ENCODE assay signal across 18 cellular contexts in the genomic region with DNA sequence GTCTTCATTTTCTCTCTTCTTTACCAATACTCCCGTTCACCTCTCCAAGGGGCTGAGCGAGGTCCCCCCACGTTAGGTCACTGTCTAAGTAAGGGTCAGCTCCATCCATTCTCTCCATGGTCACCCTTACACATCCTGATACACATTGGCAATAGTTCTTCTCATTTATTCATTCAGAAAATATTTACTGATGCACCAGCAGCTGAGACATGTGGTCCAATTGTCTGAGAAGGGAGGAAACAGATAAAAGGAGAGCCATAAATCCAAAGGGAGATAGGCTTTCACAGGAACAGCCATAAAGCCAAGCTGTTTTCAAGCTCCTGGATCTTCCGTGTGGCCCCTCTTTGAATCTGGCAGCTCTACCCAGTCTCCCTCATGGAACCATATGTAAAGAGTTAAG.
"Had no signal": no experiment of that assay in that cellular context is flagged by ENCODE, and none has a peak within 500 bp of the region (broad histone marks: within the 10 kb centered on the region; RNA-seq: fewer than 3 reads in every experiment).

No MANE protein-coding gene starts in this region.

- H3K27me3 ChIP-seq: brain microvascular endothelial cell, colonic mucosa, hepatocyte, pancreas, right lobe of liver, suprapubic skin, transverse colon, vagina had no signal

- H3K9me3 ChIP-seq: colonic mucosa, pancreas, right lobe of liver, suprapubic skin, transverse colon, vagina had no signal

- H3K4me3 ChIP-seq: colonic mucosa, hepatocyte, pancreas, right lobe of liver, suprapubic skin, transverse colon, vagina had no signal

- ATAC-seq: activated CD4-positive, alpha-beta T cell treated with anti-CD3 and anti-CD28 coated beads for 36 hours; activated T-helper 17 cell treated with anti-CD3 and anti-CD28 coated beads, Interleukin-2, amount 50 U/mL, for 72 hours; naive thymus-derived CD4-positive, alpha-beta T cell; pancreas; right lobe of liver had no signal

- H3K27ac ChIP-seq: brain microvascular endothelial cell, colonic mucosa, hepatocyte, pancreas, right lobe of liver, suprapubic skin, transverse colon, vagina had no signal

- H3K4me2 ChIP-seq: hepatocyte had no signal

- H2AFZ ChIP-seq: hepatocyte had no signal

- DNase-seq: activated CD4-positive, alpha-beta T cell treated with anti-CD3 and anti-CD28 coated beads for 36 hours; activated CD4-positive, alpha-beta T cell treated with anti-CD3 and anti-CD28 coated beads, Interleukin-2, amount 50 U/mL, for 48 hours; activated naive CD4-positive, alpha-beta T cell treated with anti-CD3 and anti-CD28 coated beads for 36 hours; brain microvascular endothelial cell; colonic mucosa; mesendoderm; naive thymus-derived CD4-positive, alpha-beta T cell; pancreas; right lobe of liver; small intestine; stimulated activated CD4-positive, alpha-beta T cell treated with anti-CD3 and anti-CD28 coated beads, Interleukin-15, amount 100 ng/mL, for 24 hours; stimulated activated CD4-positive, alpha-beta T cell treated with anti-CD3 and anti-CD28 coated beads, Interleukin-2, amount 100 ng/mL, for 48 hours; T-helper 2 cell; transverse colon had no signal

- H3K36me3 ChIP-seq: brain microvascular endothelial cell, colonic mucosa, pancreas, right lobe of liver, suprapubic skin, transverse colon, vagina had no signal

- H3K4me1 ChIP-seq: colonic mucosa, pancreas, right lobe of liver, suprapubic skin, transverse colon, vagina had no signal
